Comparison of ENCODE assay signal across 16 cellular contexts in genomic region chr4:99321241-99322191, GRCh38. TPM values are rescaled to one million over a fixed set of nuclear protein-coding genes. Genes with fewer than 3 reads are reported as not detected.
DNase-seq lines count a peak whose midpoint lies in the region; ATAC-seq, FAIRE-seq and TF ChIP-seq lines count a peak whose summit lies in the region.
"Had no signal": no experiment of that assay in that cellular context is flagged by ENCODE, and none has a peak within 500 bp of the region (broad histone marks: within the 10 kb centered on the region; RNA-seq: fewer than 3 reads in every experiment).

TSS of gene ADH1B (minus strand) at chr4:99321401. CDS start at chr4:99321331, 70 bp downstream.

- H3K9me3 ChIP-seq in kidney (ENCODE audit: control insufficient read depth in 1 of 2, low read length in 2 of 2) = no peaks in the 10 kb centered on the region
- no peaks in the 10 kb centered on the region for H3K9me3 ChIP-seq in vagina

- no peak for FAIRE-seq in kidney (lab: Jason Lieb, UNC)

- TF ChIP-seq POLR2A in vagina (IDR thresholded peaks at IDR 0.05) = no peak

- H3K4me3 ChIP-seq in kidney (ENCODE audit: low read length in 2 of 2) = peak within 1 kb of the TSS; percentile 18 to 39
- H3K4me3 ChIP-seq in vagina = peak within 1 kb of the TSS in 1 of 2 donors; percentile 11

- H3K36me3 ChIP-seq in kidney (ENCODE audit: control insufficient read depth in 1 of 2, insufficient read depth in 2 of 2, low read length in 2 of 2) (no peaks in the 10 kb centered on the region), vagina (no peaks in the 10 kb centered on the region)

- H3K4me1 ChIP-seq in kidney (ENCODE audit: control insufficient read depth in 1 of 2, insufficient read depth in 1 of 2, low read depth in 1 of 2, low read length in 2 of 2) = no peaks in the 10 kb centered on the region
- peaks cover 43% of the 10 kb centered on the region for H3K4me1 ChIP-seq in vagina

- intact Hi-C loops in kidney (cut with DNase I) (no loop called here), posterior vena cava (cut with DNase I) (no loop called here), vagina (cut with DNase I) (loop anchor here (5.0 to 10.0 kb wide), 2 partner anchors 81 to 117 kb away; no protein-coding TSS in a partner anchor)

- no peak for ATAC-seq in esophagus mucosa
- ATAC-seq: stimulated activated naive CD8-positive, alpha-beta T cell treated with anti-CD3 and anti-CD28 coated beads, Interleukin-15, amount 100 ng/mL, for 72 hours had no signal

- H3K27ac ChIP-seq in kidney (ENCODE audit: low read depth in 2 of 2, low read length in 2 of 2) = no peak within 1 kb of the TSS
- H3K27ac ChIP-seq in vagina = peak within 1 kb of the TSS; percentile 39

- DNase-seq in kidney = no peak
- DNase-seq in posterior vena cava (ENCODE audit: low spot score) = no peak
- no peak for DNase-seq in vagina (ENCODE audit: extremely low spot score in 2 of 2)
- no peak for DNase-seq in effector CD8-positive, alpha-beta T cell (lab: John Stamatoyannopoulos, UW)
- DNase-seq in activated CD4-positive, alpha-beta T cell treated with anti-CD3 and anti-CD28 coated beads, Interleukin-2, amount 50 U/mL, for 4 hours = no peak
- no peak for DNase-seq in GM19240 (ENCODE audit: insufficient read length, low spot score)
- DNase-seq: activated CD4-positive, alpha-beta T cell treated with anti-CD3 and anti-CD28 coated beads, Interleukin-2, amount 50 U/mL, for 48 hours; activated naive CD4-positive, alpha-beta T cell treated with Interleukin-2 at 50 U/mL for 16 hours; caudate nucleus; CD8-positive, alpha-beta memory T cell; NCI-H1105; NCI-H524 treated with DMSO at 0.1 percent for 48 hours; occipital lobe; stimulated activated naive CD8-positive, alpha-beta T cell treated with anti-CD3 and anti-CD28 coated beads, Interleukin-15, amount 100 ng/mL, for 72 hours had no signal

- no peak within 1 kb of the TSS for H3K9ac ChIP-seq in kidney (ENCODE audit: low read length in 2 of 2)

- TF ChIP-seq CTCF in kidney (IDR thresholded peaks at IDR 0.05; ENCODE audit: borderline replicate concordance, extremely low read depth, insufficient read depth) (no peak), vagina (IDR thresholded peaks at IDR 0.05) (no peak)

- H3K27me3 ChIP-seq in vagina = no peaks in the 10 kb centered on the region

RNA-seq across cellular contexts. Expression of gene ADH1B, which starts in this region (rescaled TPM):
- 14.2 TPM for total RNA-seq in esophagus mucosa
- 223 TPM for total RNA-seq in kidney
- polyA plus RNA-seq in kidney (ENCODE audit: insufficient read depth, low read depth, low replicate concordance) = 38.6 TPM
- 100 to 1,000 TPM; 529 TPM for total RNA-seq in posterior vena cava
- total RNA-seq in vagina = 891 TPM
- total RNA-seq: CD8-positive, alpha-beta memory T cell; epithelial cell of proximal tubule had no signal
- polyA plus RNA-seq: CD8-positive, alpha-beta memory T cell had no signal

Comparison
In these comparisons a context has a peak if more than half of its experiments do, and no peak if none do; other contexts are left out.
1. RNA of gene ADH1B (total RNA-seq): 891 TPM in vagina (single experiment), 529 TPM in posterior vena cava and 223 TPM in kidney (single experiment); 14.2 TPM in esophagus mucosa (single experiment); every median in the first group is over 10 times any median in the second.